18 cellular contexts compared by ENCODE assay signal in genomic region chr2:6944546-6944945, GRCh38.
"Had no signal": no experiment of that assay in that cellular context is flagged by ENCODE, and none has a peak within 500 bp of the region (broad histone marks: within the 10 kb centered on the region; RNA-seq: fewer than 3 reads in every experiment).

No MANE protein-coding gene starts in this region.

- ATAC-seq: activated naive CD8-positive, alpha-beta T cell treated with anti-CD3 and anti-CD28 coated beads, Interleukin-2, amount 50 U/mL, for 24 hours; gastroesophageal sphincter; natural killer cell had no signal

- DNase-seq: activated CD4-positive, alpha-beta T cell treated with anti-CD3 and anti-CD28 coated beads for 36 hours; activated CD8-positive, alpha-beta memory T cell treated with anti-CD3 and anti-CD28 coated beads, Interleukin-2, amount 50 U/mL, for 48 hours; activated CD8-positive, alpha-beta T cell treated with anti-CD3 and anti-CD28 coated beads for 36 hours; activated naive CD8-positive, alpha-beta T cell treated with anti-CD3 and anti-CD28 coated beads, Interleukin-2, amount 50 U/mL, for 24 hours; dermis blood vessel endothelial cell; hippocampal formation; mesendoderm; natural killer cell; nucleus accumbens; small intestine; stimulated activated CD4-positive, alpha-beta T cell treated with anti-CD3 and anti-CD28 coated beads, Interleukin-4, amount 100 ng/mL, for 4 hours; stimulated activated CD8-positive, alpha-beta memory T cell treated with anti-CD3 and anti-CD28 coated beads, Interleukin-4, amount 100 ng/mL, for 48 hours; stimulated activated naive CD4-positive, alpha-beta T cell treated with Interleukin-2 at 50 U/mL for 16 hours; WERI-Rb-1 had no signal

- H3K27me3 ChIP-seq: ascending aorta, breast epithelium, gastroesophageal sphincter had no signal

- H3K36me3 ChIP-seq: ascending aorta, breast epithelium had no signal

- H3K9me3 Mint-ChIP-seq: activated CD8-positive, alpha-beta T cell treated with anti-CD3 and anti-CD28 coated beads for 36 hours; activated naive CD8-positive, alpha-beta T cell treated with anti-CD3 and anti-CD28 coated beads, Interleukin-2, amount 50 U/mL, for 24 hours; natural killer cell had no signal

- H3K27ac ChIP-seq: breast epithelium, epithelial cell of prostate, WERI-Rb-1 had no signal

- H3K4me3 ChIP-seq: ascending aorta, breast epithelium, gastroesophageal sphincter had no signal

- H3K4me1 ChIP-seq: ascending aorta, breast epithelium had no signal

- H3K9me3 ChIP-seq: ascending aorta, breast epithelium, gastroesophageal sphincter had no signal

- H3K27me3 Mint-ChIP-seq: activated CD4-positive, alpha-beta T cell treated with anti-CD3 and anti-CD28 coated beads for 36 hours; activated CD8-positive, alpha-beta T cell treated with anti-CD3 and anti-CD28 coated beads for 36 hours; activated naive CD8-positive, alpha-beta T cell treated with anti-CD3 and anti-CD28 coated beads, Interleukin-2, amount 50 U/mL, for 24 hours had no signal

- H3K4me3 Mint-ChIP-seq: activated CD4-positive, alpha-beta T cell treated with anti-CD3 and anti-CD28 coated beads for 36 hours; activated CD8-positive, alpha-beta T cell treated with anti-CD3 and anti-CD28 coated beads for 36 hours; activated naive CD8-positive, alpha-beta T cell treated with anti-CD3 and anti-CD28 coated beads, Interleukin-2, amount 50 U/mL, for 24 hours; natural killer cell had no signal
